ENCODE assay signal across 17 cellular contexts in the genomic region with DNA sequence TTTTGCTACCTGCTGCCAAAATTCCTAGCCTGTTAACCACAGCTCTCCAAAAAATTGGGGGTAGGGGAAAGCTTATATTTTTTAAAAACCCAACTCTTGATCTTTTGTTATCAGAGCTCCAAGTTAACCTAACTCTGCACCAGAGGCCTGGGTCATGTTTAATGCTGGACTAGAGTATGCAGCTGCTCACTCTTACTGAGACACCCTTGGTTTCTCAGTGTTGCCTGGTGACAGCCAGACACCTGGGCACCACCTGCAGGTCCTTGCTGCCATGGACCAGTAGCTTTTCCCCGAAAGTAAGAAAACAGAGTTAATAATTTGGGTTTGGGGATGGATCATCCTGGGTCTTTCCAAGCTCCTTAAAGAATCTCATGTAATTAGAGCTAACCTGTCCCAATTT.
"Had no signal": no experiment of that assay in that cellular context is flagged by ENCODE, and none has a peak within 500 bp of the region (broad histone marks: within the 10 kb centered on the region; RNA-seq: fewer than 3 reads in every experiment).

No MANE protein-coding gene starts in this region.

- H3K4me1 ChIP-seq: foreskin keratinocyte, left ventricle myocardium inferior, lower lobe of right lung, neural progenitor cell, right atrium auricular region had no signal

- DNase-seq: effector memory CD8-positive, alpha-beta T cell; erythroblast; foreskin keratinocyte; immature natural killer cell; kidney; left cardiac atrium; left ventricle myocardium inferior; lower lobe of right lung; nucleus accumbens; ovary; small intestine; stimulated activated CD4-positive, alpha-beta T cell treated with anti-CD3 and anti-CD28 coated beads, Interleukin-12 subunit alpha, Interleukin-12 subunit beta, amount 100 ng/mL, for 4 hours; stimulated activated naive CD4-positive, alpha-beta T cell treated with Interleukin-2 at 50 U/mL for 16 hours; trophoblast cell had no signal

- H3K9ac ChIP-seq: neural progenitor cell had no signal

- H2AFZ ChIP-seq: neural progenitor cell had no signal

- H3K36me3 ChIP-seq: left ventricle myocardium inferior, lower lobe of right lung, neural progenitor cell, ovary, right atrium auricular region had no signal

- H3K27me3 ChIP-seq: neural progenitor cell, ovary, right atrium auricular region had no signal

- ATAC-seq: effector memory CD8-positive, alpha-beta T cell; foreskin keratinocyte; left cardiac atrium; lower lobe of right lung; natural killer cell treated with Interleukin-12 subunit alpha and Interleukin-12 subunit beta and Interleukin-15 and Interleukin-18, amount 100 ng/mL, for 72 hours had no signal

- H3K4me3 ChIP-seq: left ventricle myocardium inferior, lower lobe of right lung, neural progenitor cell, ovary, right atrium auricular region had no signal

- H3K9me3 ChIP-seq: lower lobe of right lung, ovary, right atrium auricular region had no signal

- H3K27ac ChIP-seq: foreskin keratinocyte, left ventricle myocardium inferior, lower lobe of right lung, neural progenitor cell, ovary, right atrium auricular region had no signal

- H3K4me2 ChIP-seq: neural progenitor cell had no signal
